In the genomic region with DNA sequence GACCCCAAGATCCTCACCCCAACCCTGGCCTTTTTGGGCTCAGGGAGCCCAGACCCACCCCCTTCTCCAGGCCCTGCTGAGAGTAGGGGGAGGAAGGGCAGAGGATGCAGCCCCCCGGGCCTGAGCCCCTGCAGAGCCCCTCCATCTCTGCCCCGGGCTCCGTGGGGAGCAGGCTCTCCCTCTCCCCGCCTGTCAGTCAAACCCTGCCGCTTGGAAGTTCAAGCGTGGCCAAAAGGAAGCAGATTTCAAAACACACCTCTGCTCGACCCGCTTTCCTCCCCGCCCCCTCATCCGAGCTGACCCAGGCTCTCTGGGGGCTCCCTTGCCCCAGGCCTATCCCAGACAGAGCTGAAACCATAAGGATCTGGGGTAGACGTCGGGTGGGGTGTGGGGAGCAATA, we compare ENCODE assay signal across 19 cellular contexts. TPM values are rescaled to one million over a fixed set of nuclear protein-coding genes. Genes with fewer than 3 reads are reported as not detected.
DNase-seq lines count a peak whose midpoint lies in the region; ATAC-seq, FAIRE-seq and TF ChIP-seq lines count a peak whose summit lies in the region.
"Had no signal": no experiment of that assay in that cellular context is flagged by ENCODE, and none has a peak within 500 bp of the region (broad histone marks: within the 10 kb centered on the region; RNA-seq: fewer than 3 reads in every experiment).

No MANE protein-coding gene starts in this region.

- H3K27ac ChIP-seq in H1 (ENCODE audit: low read depth, low read length) (no peak overlapping the region), neuronal stem cell (replicated peaks; ENCODE audit: low read length) (no peak overlapping the region)

- no peak for TF ChIP-seq CTCF in H1 (IDR thresholded peaks at IDR 0.05; ENCODE audit: control extremely low read depth in 1 of 3, insufficient read depth in 1 of 3, low read depth in 1 of 3, low read length in 3 of 3)

- H4K8ac ChIP-seq in H1 (ENCODE audit: extremely low read depth, insufficient read depth, low read length): 0 out of 2 replicates have a peak overlapping the region, but pooled peaks have one; percentile 23
- H4K8ac ChIP-seq in neuronal stem cell (ENCODE audit: low read depth, low read length): no peak overlapping the region

- H2BK20ac ChIP-seq in H1 (ENCODE audit: low read length): no peak overlapping the region

- no peak overlapping the region for H4K5ac ChIP-seq in H1 (ENCODE audit: insufficient read length, low read depth, low read length)

- FAIRE-seq in H1 (lab: Jason Lieb, UNC): no peak
- FAIRE-seq: A204.1, D721Med, G401.6, GM12891, H54, HepG2, HTR-8/SVneo had no signal

- H4K20me1 ChIP-seq in H1 (replicated peaks in 1 of 2; ENCODE audit: control insufficient read depth in 1 of 2, insufficient read depth in 2 of 2, low read length in 2 of 2): no peaks in the 10 kb centered on the region

- H3K23ac ChIP-seq in H1 (ENCODE audit: insufficient read length): no peak overlapping the region
- no peak overlapping the region for H3K23ac ChIP-seq in neuronal stem cell (ENCODE audit: low read depth, low read length, poor library complexity)

- H3K4me1 ChIP-seq in H1 (replicated peaks in 1 of 4; ENCODE audit: control insufficient read depth in 3 of 4, insufficient read depth in 4 of 4, low read length in 3 of 4) (peaks cover 0 to 7% (median 0%) of the 10 kb centered on the region in 4 experiments; a peak in 4 of 7 replicates), neuronal stem cell (ENCODE audit: control insufficient read depth in 2 of 2, insufficient read depth in 1 of 2, low read depth in 1 of 2, low read length in 2 of 2) (peaks cover 0 to 18% of the 10 kb centered on the region in 2 donors)

- H3K4ac ChIP-seq in H1 (replicated peaks; ENCODE audit: insufficient read length, low read depth, low read length) (no peak overlapping the region), neuronal stem cell (ENCODE audit: low read length) (no peak overlapping the region)

- H2AK5ac ChIP-seq in H1 (ENCODE audit: low read depth, low read length) (no peak overlapping the region), neuronal stem cell (ENCODE audit: low read depth, low read length) (peak overlapping the region; percentile 33)

- no peak overlapping the region for H2BK120ac ChIP-seq in H1 (replicated peaks; ENCODE audit: low read depth, low read length)
- H2BK120ac ChIP-seq in neuronal stem cell (ENCODE audit: low read depth, low read length): no peak overlapping the region

- H3K9ac ChIP-seq in H1 (replicated peaks in 1 of 4; ENCODE audit: extremely low read depth in 1 of 4, low read depth in 3 of 4, low read length in 3 of 4): no peak overlapping the region
- H3K9ac ChIP-seq in neuronal stem cell (ENCODE audit: low read depth, low read length, poor library complexity): no peak overlapping the region

- H3K18ac ChIP-seq in H1 (ENCODE audit: extremely low read depth, low read length) (no peak overlapping the region), neuronal stem cell (ENCODE audit: low read length) (peak overlapping the region; percentile 7)

- H3K4me3 ChIP-seq in H7 (ENCODE audit: insufficient read depth, low read depth, low read length): no peak overlapping the region
- H3K4me3 ChIP-seq in H1 (ENCODE audit: extremely low read depth in 1 of 4, insufficient read depth in 2 of 4, low read depth in 3 of 4, low read length in 4 of 4): no peak overlapping the region
- no peak overlapping the region for H3K4me3 ChIP-seq in neuronal stem cell (ENCODE audit: low read length in 2 of 2)

- whole genome bisulfite sequencing in H1 (ENCODE audit: extremely low coverage in 1 of 2, insufficient coverage in 1 of 2, insufficient read length in 1 of 2, insufficient replicate concordance in 2 of 2, low coverage in 1 of 2, low lambda C conversion rate in 2 of 2, missing lambda C conversion rate in 1 of 2), 2 experiments: 68% methylated on average over 11 of the region's 12 CpGs; no CpG with 5 or more reads in 1 of the 2 experiments
- no CpG with 5 or more reads among the region's 12 CpGs for WGBS in neuronal stem cell (ENCODE audit: extremely low coverage in 2 of 2, insufficient read length in 2 of 2, insufficient replicate concordance in 1 of 2), 2 donors

- no peaks in the 10 kb centered on the region for H3K79me1 ChIP-seq in H1 (ENCODE audit: low read depth, low read length)
- no peaks in the 10 kb centered on the region for H3K79me1 ChIP-seq in neuronal stem cell (ENCODE audit: low read depth, low read length)

- H2BK12ac ChIP-seq in H1 (ENCODE audit: low read depth, low read length) (no peak overlapping the region), neuronal stem cell (ENCODE audit: low read length) (no peak overlapping the region)

- no peaks in the 10 kb centered on the region for H3K79me2 ChIP-seq in H1 (ENCODE audit: control insufficient read depth in 1 of 2, insufficient read depth in 2 of 2, low read length in 2 of 2)

- H3K36me3 ChIP-seq in H7 (replicated peaks; ENCODE audit: control insufficient read depth, insufficient read depth, low read length): no peaks in the 10 kb centered on the region
- no peaks in the 10 kb centered on the region for H3K36me3 ChIP-seq in H1 (ENCODE audit: control insufficient read depth in 2 of 4, insufficient read depth in 4 of 4, low read length in 3 of 4)
- no peaks in the 10 kb centered on the region for H3K36me3 ChIP-seq in neuronal stem cell (replicated peaks in 1 of 2; ENCODE audit: control insufficient read depth in 2 of 2, insufficient read depth in 2 of 2, low read length in 2 of 2)

- H3K14ac ChIP-seq in H1 (ENCODE audit: insufficient read length): no peak overlapping the region
- H3K14ac ChIP-seq in neuronal stem cell (ENCODE audit: low read length): no peak overlapping the region

- H2AFZ ChIP-seq in H1 (ENCODE audit: low read length) (0 out of 2 replicates have a peak overlapping the region, but pooled peaks have one; percentile 36), neuronal stem cell (ENCODE audit: low read length) (peak overlapping the region; percentile 40)

- no peak for TF ChIP-seq RAD21 in H1 (IDR thresholded peaks at IDR 0.05 in 1 of 2, conservative IDR thresholded peaks at IDR 0.05 in 1 of 2; ENCODE audit: low read depth in 2 of 2, low read length in 2 of 2)

- peak; percentile 71 for DNase-seq in H7
- no peak for DNase-seq in H1 (ENCODE audit: low read depth in 1 of 2, low spot score in 2 of 2)
- no peak for DNase-seq in neuronal stem cell (ENCODE audit: low spot score)
- no peak for DNase-seq in NCI-H187 treated with DMSO at 0.1 percent for 48 hours (lab: John Stamatoyannopoulos, UW)
- no peak for DNase-seq in SIG-M5 treated with dmso at 0.1 percent for 504 hours (lab: John Stamatoyannopoulos, UW; ENCODE audit: unreplicated experiment)
- DNase-seq: CD8-positive, alpha-beta T cell; COR-L47; DMS153; DMS79 treated with DMSO at 0.1 percent for 48 hours; EL had no signal

- H2BK15ac ChIP-seq in H1 (ENCODE audit: low read length) (no peak overlapping the region), neuronal stem cell (ENCODE audit: low read length) (peak overlapping the region; percentile 18)

- no peak overlapping the region for H4K91ac ChIP-seq in H1 (replicated peaks; ENCODE audit: insufficient read length, low read length)
- no peak overlapping the region for H4K91ac ChIP-seq in neuronal stem cell (ENCODE audit: low read depth, low read length, poor library complexity)

- H3K9me3 ChIP-seq in H1 (ENCODE audit: insufficient read depth in 2 of 2, low read depth in 1 of 2, low read length in 1 of 2): no peaks in the 10 kb centered on the region
- H3K9me3 ChIP-seq in neuronal stem cell (replicated peaks in 1 of 2; ENCODE audit: control insufficient read depth in 2 of 2, insufficient read depth in 1 of 2, low read depth in 1 of 2, low read length in 2 of 2): no peaks in the 10 kb centered on the region

- no peak for TF ChIP-seq EP300 in H1 (IDR thresholded peaks at IDR 0.05; ENCODE audit: borderline replicate concordance in 1 of 2, low read depth in 2 of 2, low read length in 2 of 2)

- POLR2A ChIA-PET in H1 (lab: Charles Lee; ENCODE audit: partially characterized antibody): no interaction called here

- no peak overlapping the region for H3K56ac ChIP-seq in H1 (replicated peaks; ENCODE audit: insufficient read length, low read depth, low read length)

- H2BK5ac ChIP-seq in H1 (ENCODE audit: low read depth, low read length) (no peak overlapping the region), neuronal stem cell (ENCODE audit: low read length) (no peak overlapping the region)

- H3K23me2 ChIP-seq in H1 (ENCODE audit: low read depth, low read length): no peaks in the 10 kb centered on the region

- CTCF ChIA-PET in H1 (lab: Charles Lee; ENCODE audit: partially characterized antibody): interaction anchor here (0.5 to 10.5 kb wide), 9 partner anchors 11 to 394 kb away, joined by 3 to 120 read pairs (median 4); no protein-coding TSS in a partner anchor

- TF ChIP-seq POLR2A in H1 (IDR thresholded peaks at IDR 0.05; ENCODE audit: control extremely low read depth in 1 of 2, low read depth in 2 of 2, low read length in 2 of 2): no peak

- ATAC-seq in HG02642 (IDR thresholded peaks at IDR 0.05; ENCODE audit: poor library complexity, unreplicated experiment) (no peak), HG03571 (IDR thresholded peaks at IDR 0.05; ENCODE audit: unreplicated experiment) (no peak)
- ATAC-seq: CD8-positive, alpha-beta T cell; HepG2 had no signal

- H3K4me2 ChIP-seq in H1 (ENCODE audit: insufficient read depth in 1 of 2, low read depth in 2 of 2, low read length in 2 of 2) (no peak overlapping the region), neuronal stem cell (ENCODE audit: insufficient read depth, low read length, poor library complexity, severe bottlenecking) (no peak overlapping the region)

- H3K27me3 ChIP-seq in H7 (ENCODE audit: control insufficient read depth, insufficient read depth, low read length): no peaks in the 10 kb centered on the region
- H3K27me3 ChIP-seq in H1 (replicated peaks in 1 of 4; ENCODE audit: control insufficient read depth in 3 of 4, extremely low read depth in 1 of 4, insufficient read depth in 3 of 4, low read length in 3 of 4): no peaks in the 10 kb centered on the region
- peaks cover 0 to 31% (median 0%) of the 10 kb centered on the region in 3 experiments for H3K27me3 ChIP-seq in neuronal stem cell (ENCODE audit: control insufficient read depth in 3 of 3, insufficient read depth in 3 of 3, low read depth in 1 of 3, low read length in 3 of 3)

TF ChIP-seq in H1, 55 proteins besides CTCF, POLR2A, EP300 and RAD21 (continues in another document):
- no peak for TF ChIP-seq TCF12 (IDR thresholded peaks at IDR 0.05; ENCODE audit: low read depth, low read length)

RNA-seq across cellular contexts. Expression of a gene that starts 39.0 kb away (rescaled TPM):
- 1.3 and 2.5 TPM in 2 replicates for total RNA-seq in H7 (2014; rRNA removed; shearing (Covaris generic))
- 7.9 and 8.6 TPM in 2 replicates for total RNA-seq in H1 (2021; fragmentation: NEBNext Ultra II Directional; extraction: Animal tissue kit (Norgen Biotek cat#: 25700))
- 10.1 and 10.3 TPM in 2 replicates for polyA plus RNA-seq in H1 (2011; rRNA removed)
- polyA plus RNA-seq in H1 (2011; cell fraction: cytosol; rRNA removed): 11.5 TPM
- polyA plus RNA-seq in H1 (2011; cell fraction: nucleus; rRNA removed): 5.3 TPM
- polyA plus RNA-seq in H1 (2012, experiment 1 of 2): 6.0 to 11.2 TPM (median 8.8 TPM) in 4 replicates
- 5.3 TPM for polyA plus RNA-seq in H1 (2012, experiment 2 of 2)
- polyA plus RNA-seq in H1 (2013, experiment 1 of 2): 6.9 TPM
- polyA plus RNA-seq in H1 (2013, experiment 2 of 2): 7.0 TPM
- 3.8 and 10.3 TPM in 2 replicates for polyA minus RNA-seq in H1 (2011; rRNA and poly(A)+ RNA removed)
- polyA minus RNA-seq in H1 (2011; cell fraction: cytosol; rRNA and poly(A)+ RNA removed): 6.8 TPM
- 2.9 TPM for polyA minus RNA-seq in H1 (2011; cell fraction: nucleus; rRNA and poly(A)+ RNA removed)
- 51.9 TPM for polyA plus RNA-seq in neuronal stem cell (2013, experiment 1 of 2)
- polyA plus RNA-seq in neuronal stem cell (2013, experiment 2 of 2): 51.1 TPM
- total RNA-seq: HepG2 had no signal
